1 cellular context compared by ENCODE assay signal in the genomic region with DNA sequence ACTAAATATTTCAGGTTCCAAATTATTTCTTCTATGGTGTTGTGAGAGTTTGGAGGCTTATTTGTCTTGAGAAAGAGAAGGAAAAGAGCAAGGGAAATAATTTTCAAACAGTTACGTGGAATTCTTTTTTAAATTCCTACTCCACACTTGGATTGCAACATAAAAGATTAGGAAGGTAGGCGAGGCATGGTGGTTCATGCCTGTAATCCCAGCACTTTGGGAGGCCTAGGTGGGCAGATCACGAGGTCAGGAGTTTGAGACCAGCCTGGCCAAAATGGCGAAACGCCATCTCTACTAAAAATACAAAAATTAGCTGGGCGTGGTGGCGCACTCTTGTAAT.
TF ChIP-seq lines count a peak whose summit lies in the region.

No MANE protein-coding gene starts in this region.

TF ChIP-seq in liver, 16 proteins besides CTCF, POLR2A, EP300 and RAD21:
- TF ChIP-seq YY1 (IDR thresholded peaks at IDR 0.05), result peak; percentile 36
